24 cellular contexts compared by ENCODE assay signal in the genomic region with DNA sequence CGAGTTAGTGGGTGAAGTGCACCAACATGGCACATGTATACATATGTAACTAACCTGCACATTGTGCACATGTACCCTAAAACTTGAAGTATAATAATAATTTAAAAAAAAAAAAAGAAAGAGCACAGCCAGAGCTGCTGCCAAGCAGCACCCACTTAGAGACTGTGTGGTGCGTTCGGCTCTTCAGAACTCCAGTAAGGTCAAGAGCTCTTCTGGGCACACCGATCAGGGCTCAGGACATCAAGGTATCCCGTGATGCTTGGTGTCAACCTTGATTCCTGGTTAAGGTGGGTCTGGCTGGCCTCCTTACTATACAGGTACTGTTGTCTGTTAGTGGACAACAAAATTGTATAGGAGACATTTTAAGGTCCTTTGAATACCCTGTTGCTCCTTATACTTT.
"Had no signal": no experiment of that assay in that cellular context is flagged by ENCODE, and none has a peak within 500 bp of the region (broad histone marks: within the 10 kb centered on the region; RNA-seq: fewer than 3 reads in every experiment).

No MANE protein-coding gene starts in this region.

- ATAC-seq: effector memory CD8-positive, alpha-beta T cell; esophagus mucosa; foreskin keratinocyte; gastrocnemius medialis; gastroesophageal sphincter; heart left ventricle; heart right ventricle had no signal

- H3K9me3 ChIP-seq: colonic mucosa, esophagus muscularis mucosa, gastrocnemius medialis, gastroesophageal sphincter had no signal

- H3K36me3 ChIP-seq: colonic mucosa, esophagus muscularis mucosa, esophagus squamous epithelium, gastrocnemius medialis, gastroesophageal sphincter, heart left ventricle, heart right ventricle had no signal

- H3K4me3 ChIP-seq: colonic mucosa, coronary artery, dorsolateral prefrontal cortex, esophagus muscularis mucosa, esophagus squamous epithelium, gastrocnemius medialis, gastroesophageal sphincter, heart left ventricle, heart right ventricle had no signal

- H3K27ac ChIP-seq: colonic mucosa, coronary artery, dorsolateral prefrontal cortex, epithelial cell of prostate, esophagus muscularis mucosa, esophagus squamous epithelium, foreskin keratinocyte, gastrocnemius medialis, gastroesophageal sphincter, heart left ventricle, heart right ventricle had no signal

- H3K27me3 ChIP-seq: colonic mucosa, dorsolateral prefrontal cortex, esophagus muscularis mucosa, esophagus squamous epithelium, foreskin keratinocyte, gastrocnemius medialis, gastroesophageal sphincter, heart left ventricle, heart right ventricle had no signal

- H3K4me1 ChIP-seq: colonic mucosa, esophagus squamous epithelium, foreskin keratinocyte, gastrocnemius medialis, heart left ventricle, heart right ventricle had no signal

- DNase-seq: colonic mucosa; cortex of kidney; dermis blood vessel endothelial cell; dorsolateral prefrontal cortex; effector CD4-positive, alpha-beta T cell; effector CD8-positive, alpha-beta T cell; effector memory CD4-positive, alpha-beta T cell; effector memory CD8-positive, alpha-beta T cell; endodermal cell; erythroblast; esophagus squamous epithelium; foreskin fibroblast; foreskin keratinocyte; foreskin melanocyte; gastrocnemius medialis; glutamatergic neuron; head of caudate nucleus; heart left ventricle; heart right ventricle had no signal
